8 cellular contexts compared by ENCODE assay signal in the genomic region with DNA sequence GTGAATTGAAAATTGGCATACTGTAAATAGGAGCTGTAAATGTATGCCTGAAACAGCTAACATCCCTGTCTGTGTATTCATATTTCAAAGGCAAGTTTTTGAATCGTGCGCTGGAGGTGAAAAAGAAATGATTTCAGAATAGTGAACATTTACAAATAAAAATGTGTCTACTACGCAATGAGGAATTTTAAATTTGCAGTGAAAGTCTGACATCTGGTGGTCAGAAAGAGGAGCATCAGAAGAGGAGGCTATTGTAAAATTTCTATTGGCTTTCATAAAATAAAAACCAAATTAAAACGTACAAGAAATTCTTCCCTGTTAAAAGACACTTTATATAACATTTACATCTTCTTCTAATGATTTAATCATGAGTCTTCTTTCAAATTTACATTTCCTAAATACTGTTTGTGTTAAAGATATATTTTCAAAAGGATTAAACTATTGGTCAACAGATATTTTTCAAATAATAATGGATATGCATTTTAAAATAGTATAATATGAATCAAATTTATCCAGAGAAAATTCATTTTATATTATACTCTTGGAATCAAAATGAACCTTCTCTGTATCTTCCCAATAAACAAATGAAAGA.
A peak's percentile ranks its signal among the peaks of the same experiment; 100 is the strongest.
DNase-seq lines count a peak whose midpoint lies in the region; ATAC-seq and TF ChIP-seq lines count a peak whose summit lies in the region.

No MANE protein-coding gene starts in this region.

- intact Hi-C loops in dorsolateral prefrontal cortex (cut with DNase I): no loop called here

- H3K27me3 Mint-ChIP-seq in osteocyte (ENCODE audit: unreplicated experiment): peaks cover 60% of the 10 kb centered on the region

- H3K4me1 Mint-ChIP-seq in osteocyte (ENCODE audit: unreplicated experiment): peaks cover 2% of the 10 kb centered on the region

- H3K4me3 Mint-ChIP-seq in osteocyte (ENCODE audit: unreplicated experiment): no peak overlapping the region

- H3K36me3 Mint-ChIP-seq in osteocyte (ENCODE audit: unreplicated experiment): no peaks in the 10 kb centered on the region

- H3K27ac ChIP-seq in dorsolateral prefrontal cortex: no peak overlapping the region

- no peaks in the 10 kb centered on the region for H3K9me3 Mint-ChIP-seq in osteocyte (ENCODE audit: unreplicated experiment)

- DNase-seq in ELR (ENCODE audit: low read depth): peak; percentile 61
- peak; percentile 46 for DNase-seq in NCI-H82 treated with DMSO at 0.1 percent for 48 hours (lab: John Stamatoyannopoulos, UW; ENCODE audit: unreplicated experiment)
- DNase-seq in dorsolateral prefrontal cortex: no peak
- DNase-seq in osteocyte (ENCODE audit: extremely low spot score, unreplicated experiment): no peak
- DNase-seq in activated effector memory CD4-positive, alpha-beta T cell treated with anti-CD3 and anti-CD28 coated beads, Interleukin-2, amount 50 U/mL, for 16 hours: no peak

- peak; percentile 76 for ATAC-seq in HG02885 (IDR thresholded peaks at IDR 0.05; ENCODE audit: poor library complexity, unreplicated experiment)
- ATAC-seq in GM19328 (IDR thresholded peaks at IDR 0.05; ENCODE audit: unreplicated experiment): no peak
- ATAC-seq in GM19467 (IDR thresholded peaks at IDR 0.05; ENCODE audit: unreplicated experiment): no peak

- H3K27ac Mint-ChIP-seq in osteocyte (ENCODE audit: unreplicated experiment): no peak overlapping the region

- no peak overlapping the region for H3K4me3 ChIP-seq in dorsolateral prefrontal cortex

- H3K27me3 ChIP-seq in dorsolateral prefrontal cortex: peaks cover 0 to 76% (median 46%) of the 10 kb centered on the region in 45 donors

- peak; percentile 68 to 90 (median 83) for TF ChIP-seq CTCF in dorsolateral prefrontal cortex (IDR thresholded peaks at IDR 0.05 in 54 of 56, conservative IDR thresholded peaks at IDR 0.05 in 2 of 56; ENCODE audit: low read depth in 1 of 56, partially characterized antibody in 56 of 56)
- TF ChIP-seq CTCF in osteocyte (IDR thresholded peaks at IDR 0.05): peak; percentile 83

Comparison
In these comparisons a context has a peak if more than half of its experiments do, and no peak if none do; other contexts are left out.
1. DNase-seq: peak in ELR (single experiment) and NCI-H82 treated with DMSO at 0.1 percent for 48 hours (single experiment); none in dorsolateral prefrontal cortex (0 of 10), osteocyte (single experiment) and activated effector memory CD4-positive, alpha-beta T cell treated with anti-CD3 and anti-CD28 coated beads, Interleukin-2, amount 50 U/mL, for 16 hours (single experiment).